16 cellular contexts compared by ENCODE assay signal in genomic region chr13:24265453-24265852, GRCh38. TPM values are rescaled to one million over a fixed set of nuclear protein-coding genes. Genes with fewer than 3 reads are reported as not detected.
DNase-seq lines count a peak whose midpoint lies in the region; ATAC-seq and TF ChIP-seq lines count a peak whose summit lies in the region.
"Had no signal": no experiment of that assay in that cellular context is flagged by ENCODE, and none has a peak within 500 bp of the region (broad histone marks: within the 10 kb centered on the region; RNA-seq: fewer than 3 reads in every experiment).

No MANE protein-coding gene starts in this region.

- TF ChIP-seq CTCF in right atrium auricular region (IDR thresholded peaks at IDR 0.05) (no peak), upper lobe of right lung (IDR thresholded peaks at IDR 0.05) (no peak), gastroesophageal sphincter (IDR thresholded peaks at IDR 0.05) (no peak)
- TF ChIP-seq CTCF in activated CD8-positive, alpha-beta T cell treated with anti-CD3 and anti-CD28 coated beads for 36 hours (IDR thresholded peaks at IDR 0.05), result no peak

- peaks cover 38% of the 10 kb centered on the region for H3K36me3 Mint-ChIP-seq in activated CD8-positive, alpha-beta T cell treated with anti-CD3 and anti-CD28 coated beads for 36 hours (ENCODE audit: low read depth)
- H3K36me3 Mint-ChIP-seq in effector memory CD8-positive, alpha-beta T cell (ENCODE audit: insufficient read depth), result peaks cover 45% of the 10 kb centered on the region

- H3K27ac Mint-ChIP-seq in activated CD8-positive, alpha-beta T cell treated with anti-CD3 and anti-CD28 coated beads for 36 hours, result peak overlapping the region; percentile 96
- H3K27ac Mint-ChIP-seq in effector memory CD8-positive, alpha-beta T cell, result peak overlapping the region; percentile 93 to 99

- no peaks in the 10 kb centered on the region for H3K9me3 Mint-ChIP-seq in activated CD8-positive, alpha-beta T cell treated with anti-CD3 and anti-CD28 coated beads for 36 hours
- no peaks in the 10 kb centered on the region for H3K9me3 Mint-ChIP-seq in effector memory CD8-positive, alpha-beta T cell
- H3K9me3 Mint-ChIP-seq: brain had no signal

- H3K4me3 ChIP-seq in right atrium auricular region, result no peak overlapping the region
- no peak overlapping the region for H3K4me3 ChIP-seq in upper lobe of right lung
- H3K4me3 ChIP-seq in gastroesophageal sphincter, result no peak overlapping the region

- no peaks in the 10 kb centered on the region for H3K27me3 Mint-ChIP-seq in activated CD8-positive, alpha-beta T cell treated with anti-CD3 and anti-CD28 coated beads for 36 hours
- H3K27me3 Mint-ChIP-seq in effector memory CD8-positive, alpha-beta T cell, result no peaks in the 10 kb centered on the region
- H3K27me3 Mint-ChIP-seq: brain had no signal

- H3K4me1 ChIP-seq in right atrium auricular region (peaks cover 0 to 20% of the 10 kb centered on the region in 2 donors), upper lobe of right lung (peaks cover 49% of the 10 kb centered on the region), gastroesophageal sphincter (peaks cover 0 to 28% (median 0%) of the 10 kb centered on the region in 3 donors)

- no CpG with 5 or more reads among the region's 3 CpGs for WGBS in gastroesophageal sphincter (ENCODE audit: low coverage in 1 of 2), 2 donors

- intact Hi-C loops in left cardiac atrium (cut with DNase I) (no loop called here), upper lobe of right lung (cut with DNase I) (no loop called here)
- intact Hi-C loops in activated CD8-positive, alpha-beta T cell treated with anti-CD3 and anti-CD28 coated beads for 36 hours (cut with micrococcal nuclease), result no loop called here

- peak; percentile 28 for DNase-seq in right atrium auricular region (ENCODE audit: low spot score)
- DNase-seq in left cardiac atrium, result no peak
- no peak for DNase-seq in activated CD8-positive, alpha-beta T cell treated with anti-CD3 and anti-CD28 coated beads for 36 hours
- no peak for DNase-seq in effector memory CD8-positive, alpha-beta T cell
- no peak for DNase-seq in upper lobe of right lung
- DNase-seq: dermis blood vessel endothelial cell, NCI-H1930, NCI-H510A treated with DMSO at 0.1 percent for 48 hours, T1000 had no signal

- H3K4me3 Mint-ChIP-seq in activated CD8-positive, alpha-beta T cell treated with anti-CD3 and anti-CD28 coated beads for 36 hours, result peak overlapping the region; percentile 70
- H3K4me3 Mint-ChIP-seq in effector memory CD8-positive, alpha-beta T cell, result peak overlapping the region; percentile 74 to 77
- H3K4me3 Mint-ChIP-seq: brain had no signal

- H3K27me3 ChIP-seq in right atrium auricular region (no peaks in the 10 kb centered on the region), upper lobe of right lung (no peaks in the 10 kb centered on the region), gastroesophageal sphincter (no peaks in the 10 kb centered on the region)

- H3K4me1 Mint-ChIP-seq in activated CD8-positive, alpha-beta T cell treated with anti-CD3 and anti-CD28 coated beads for 36 hours (ENCODE audit: low read depth), result peaks cover 89% of the 10 kb centered on the region
- H3K4me1 Mint-ChIP-seq in effector memory CD8-positive, alpha-beta T cell (ENCODE audit: low read depth in 2 of 2), result peaks cover 69 to 94% of the 10 kb centered on the region in 2 donors

- TF ChIP-seq POLR2A in gastroesophageal sphincter (IDR thresholded peaks at IDR 0.05), result no peak

- TF ChIP-seq EP300 in gastroesophageal sphincter (IDR thresholded peaks at IDR 0.05), result no peak

- H3K27ac ChIP-seq in right atrium auricular region (no peak overlapping the region), upper lobe of right lung (peak overlapping the region; percentile 34), gastroesophageal sphincter (peak overlapping the region in 1 of 4 donors; percentile 31)

- H3K9me3 ChIP-seq in right atrium auricular region (no peaks in the 10 kb centered on the region), upper lobe of right lung (no peaks in the 10 kb centered on the region), gastroesophageal sphincter (no peaks in the 10 kb centered on the region)

- CTCF ChIA-PET in activated CD8-positive, alpha-beta T cell treated with anti-CD3 and anti-CD28 coated beads for 36 hours (lab: Charles Lee), result interaction anchor here (0.9 to 4.9 kb wide), 7 partner anchors 9 to 245 kb away, joined by 3 to 24 read pairs (median 4); no protein-coding TSS in a partner anchor

- ATAC-seq in left cardiac atrium, result no peak
- no peak for ATAC-seq in activated CD8-positive, alpha-beta T cell treated with anti-CD3 and anti-CD28 coated beads for 36 hours
- ATAC-seq in effector memory CD8-positive, alpha-beta T cell (replicated peaks), result no peak
- ATAC-seq in upper lobe of right lung, result no peak
- no peak for ATAC-seq in HG03469 (IDR thresholded peaks at IDR 0.05; ENCODE audit: unreplicated experiment)
- no peak for ATAC-seq in gastroesophageal sphincter
- ATAC-seq in GM18867 (IDR thresholded peaks at IDR 0.05; ENCODE audit: unreplicated experiment), result no peak
- ATAC-seq: left lobe of liver had no signal

- POLR2A ChIA-PET in activated CD8-positive, alpha-beta T cell treated with anti-CD3 and anti-CD28 coated beads for 36 hours (lab: Charles Lee), result interaction anchor here (0.5 to 14.8 kb wide), 4 partner anchors 8 to 690 kb away, joined by 3 to 227 read pairs (median 44); no protein-coding TSS in a partner anchor

- H3K36me3 ChIP-seq in right atrium auricular region (no peaks in the 10 kb centered on the region), upper lobe of right lung (no peaks in the 10 kb centered on the region), gastroesophageal sphincter (no peaks in the 10 kb centered on the region)

RNA-seq across cellular contexts. Expression of gene C1QTNF9, which starts 43.9 kb away (rescaled TPM):
- total RNA-seq in right atrium auricular region (under 1 TPM in 1 of 2 donors, not detected in 1; 0.67 TPM), left cardiac atrium (1 to 10 TPM in 1 of 2 donors, under 1 TPM in 1; 0.47 to 1.7 TPM), upper lobe of right lung (not detected), gastroesophageal sphincter (1 to 10 TPM in 2 of 4 donors, under 1 TPM in 1, not detected in 1; 0.81 to 2.4 (median 1.1) TPM)
- not detected for total RNA-seq in activated CD8-positive, alpha-beta T cell treated with anti-CD3 and anti-CD28 coated beads for 36 hours
- total RNA-seq: dermis blood vessel endothelial cell, epithelial cell of proximal tubule, temporal lobe had no signal
